ENCODE assay signal across 8 cellular contexts in the genomic region with DNA sequence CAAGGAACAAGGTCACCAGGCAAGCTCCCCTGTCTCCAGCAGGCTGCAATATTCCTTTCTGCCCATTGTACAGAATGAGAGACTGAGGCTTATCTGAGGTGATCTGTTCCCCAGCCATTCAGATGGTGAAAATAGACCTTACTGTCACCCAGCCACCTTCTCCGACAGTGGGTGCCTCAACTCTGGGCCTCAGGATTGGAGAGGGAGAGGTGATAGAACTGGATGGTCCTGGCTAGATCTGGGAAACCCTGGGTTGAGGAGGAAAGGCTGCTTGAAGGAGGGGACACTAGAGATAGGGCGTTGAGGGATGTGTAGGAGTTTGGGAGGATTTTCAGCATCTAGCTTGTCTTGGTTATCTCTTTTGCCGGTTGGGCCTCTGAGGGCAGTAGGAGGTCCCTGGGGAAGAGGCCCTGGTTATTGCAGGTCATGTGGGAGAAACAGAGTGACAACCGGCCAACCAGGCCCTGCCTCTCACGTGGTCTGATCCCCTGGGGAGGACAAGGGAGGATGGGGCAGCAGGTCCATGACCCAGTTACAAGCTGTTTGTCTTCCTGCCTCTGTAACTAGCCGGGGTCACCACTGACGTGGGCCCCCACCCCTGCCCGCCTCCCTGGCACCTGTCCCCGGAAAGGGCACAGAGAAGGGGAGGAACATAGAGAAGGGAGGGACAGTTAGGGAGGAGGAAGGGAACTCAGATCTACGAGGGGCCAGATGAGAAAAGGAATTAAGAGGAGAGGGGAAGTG. TPM values are rescaled to one million over a fixed set of nuclear protein-coding genes. Genes with fewer than 3 reads are reported as not detected.
DNase-seq lines count a peak whose midpoint lies in the region; ATAC-seq and TF ChIP-seq lines count a peak whose summit lies in the region.
"Had no signal": no experiment of that assay in that cellular context is flagged by ENCODE, and none has a peak within 500 bp of the region (broad histone marks: within the 10 kb centered on the region; RNA-seq: fewer than 3 reads in every experiment).

No MANE protein-coding gene starts in this region.

- no peaks in the 10 kb centered on the region for H3K36me3 ChIP-seq in tibial artery

- peak overlapping the region; percentile 88 to 100 for H3K27ac ChIP-seq in tibial artery

- ATAC-seq in GM18511 (IDR thresholded peaks at IDR 0.05; ENCODE audit: unreplicated experiment) = no peak

- peaks cover 63% of the 10 kb centered on the region for H3K4me1 Mint-ChIP-seq in dendritic cell treated with granulocyte-macrophage colony-stimulating factor and Interleukin-4, amounts not matched to agents 40 ng/mL and 50 ng/mL, for 4 days (ENCODE audit: low read depth)

- H3K4me3 Mint-ChIP-seq in dendritic cell treated with granulocyte-macrophage colony-stimulating factor and Interleukin-4, amounts not matched to agents 40 ng/mL and 50 ng/mL, for 4 days = no peak overlapping the region

- H3K4me1 ChIP-seq in tibial artery = peaks cover 0 to 100% (median 66%) of the 10 kb centered on the region in 4 donors

- TF ChIP-seq CTCF in tibial artery (IDR thresholded peaks at IDR 0.05) = no peak

- DNase-seq in NCI-H2196 (lab: John Stamatoyannopoulos, UW; ENCODE audit: unreplicated experiment) (peak; percentile 81), mucosa of gallbladder (ENCODE audit: low spot score) (peak; percentile 62), tibial artery (peak; percentile 77 to 95), NOMO-1 (lab: John Stamatoyannopoulos, UW; ENCODE audit: unreplicated experiment in 2 of 2) (no peak), NCI-H748 treated with DMSO at 0.1 percent for 48 hours (lab: John Stamatoyannopoulos, UW) (no peak)
- DNase-seq: activated CD8-positive, alpha-beta memory T cell treated with anti-CD3 and anti-CD28 coated beads, Interleukin-2, amount 50 U/mL, for 4 hours had no signal

- peak overlapping the region; percentile 30 to 36 for H3K4me3 ChIP-seq in tibial artery

- no peaks in the 10 kb centered on the region for H3K27me3 Mint-ChIP-seq in dendritic cell treated with granulocyte-macrophage colony-stimulating factor and Interleukin-4, amounts not matched to agents 40 ng/mL and 50 ng/mL, for 4 days

- H3K27me3 ChIP-seq in tibial artery = no peaks in the 10 kb centered on the region

- H3K9me3 ChIP-seq in tibial artery = no peaks in the 10 kb centered on the region

- peaks cover 60% of the 10 kb centered on the region for H3K36me3 Mint-ChIP-seq in dendritic cell treated with granulocyte-macrophage colony-stimulating factor and Interleukin-4, amounts not matched to agents 40 ng/mL and 50 ng/mL, for 4 days (ENCODE audit: low read depth)

- no peaks in the 10 kb centered on the region for H3K9me3 Mint-ChIP-seq in dendritic cell treated with granulocyte-macrophage colony-stimulating factor and Interleukin-4, amounts not matched to agents 40 ng/mL and 50 ng/mL, for 4 days

- intact Hi-C loops in dendritic cell treated with granulocyte-macrophage colony-stimulating factor and Interleukin-4, amounts not matched to agents 40 ng/mL and 50 ng/mL, for 4 days (cut with micrococcal nuclease) = no loop called here
- intact Hi-C loops in tibial artery (cut with DNase I; ENCODE audit: low total_unique reads) = no loop called here

- H3K27ac Mint-ChIP-seq in dendritic cell treated with granulocyte-macrophage colony-stimulating factor and Interleukin-4, amounts not matched to agents 40 ng/mL and 50 ng/mL, for 4 days = peak overlapping the region; percentile 2

RNA-seq across cellular contexts. Expression of a gene that starts 8.2 kb away (rescaled TPM):
- total RNA-seq in mucosa of gallbladder = 254 TPM

Comparison
In these comparisons a context has a peak if more than half of its experiments do, and no peak if none do; other contexts are left out.
1. DNase-seq: peak in NCI-H2196 (single experiment), mucosa of gallbladder (single experiment) and tibial artery (2 of 2); none in NOMO-1 (0 of 2) and NCI-H748 treated with DMSO at 0.1 percent for 48 hours (single experiment).